In genomic region chr2:235857613-235858012, GRCh38 we compare ENCODE assay signal across 17 cellular contexts.
DNase-seq lines count a peak whose midpoint lies in the region; ATAC-seq and TF ChIP-seq lines count a peak whose summit lies in the region.
"Had no signal": no experiment of that assay in that cellular context is flagged by ENCODE, and none has a peak within 500 bp of the region (broad histone marks: within the 10 kb centered on the region; RNA-seq: fewer than 3 reads in every experiment).

No MANE protein-coding gene starts in this region.

- H3F3A ChIP-seq in smooth muscle cell (ENCODE audit: low read depth) = no peaks in the 10 kb centered on the region

- WGBS in smooth muscle cell (ENCODE audit: low lambda C conversion rate) = 87% methylated on average over 4 of the region's 4 CpGs

- H3K4me2 ChIP-seq in smooth muscle cell = no peak overlapping the region
- H3K4me2 ChIP-seq: A549, BLaER1 had no signal

- no peaks in the 10 kb centered on the region for H3K9me3 ChIP-seq in smooth muscle cell (replicated peaks; ENCODE audit: low read depth)
- H3K9me3 ChIP-seq: A549, BLaER1, Caco-2 had no signal

- no peaks in the 10 kb centered on the region for H3K27me3 ChIP-seq in smooth muscle cell (ENCODE audit: low read depth)
- H3K27me3 ChIP-seq: BLaER1 had no signal

- H3K4me1 ChIP-seq in smooth muscle cell (ENCODE audit: low read depth) = peaks cover 6% of the 10 kb centered on the region
- H3K4me1 ChIP-seq: A549, BLaER1, Caco-2 had no signal

- TF ChIP-seq CTCF in fibroblast of the aortic adventitia (IDR thresholded peaks at IDR 0.05; ENCODE audit: insufficient read depth, low read length) = no peak
- no peak for TF ChIP-seq CTCF in smooth muscle cell (IDR thresholded peaks at IDR 0.05; ENCODE audit: borderline replicate concordance, insufficient read depth, poor library complexity, severe bottlenecking)

- H2AFZ ChIP-seq in smooth muscle cell (ENCODE audit: low read depth) = no peak overlapping the region
- H2AFZ ChIP-seq: GM23248 had no signal

- H4K20me1 ChIP-seq in smooth muscle cell (ENCODE audit: low read depth) = peaks cover 3% of the 10 kb centered on the region

- H3K79me2 ChIP-seq in smooth muscle cell (ENCODE audit: low read depth) = no peaks in the 10 kb centered on the region

- H3K27ac ChIP-seq in caudate nucleus (ENCODE audit: low read depth, low read length) = peak overlapping the region; percentile 9
- H3K27ac ChIP-seq in smooth muscle cell (ENCODE audit: low read depth) = no peak overlapping the region
- H3K27ac ChIP-seq: A549, BLaER1, GM23248 had no signal

- DNase-seq in GM04503 (ENCODE audit: low read depth) = peak; percentile 6
- DNase-seq in caudate nucleus (lab: John Stamatoyannopoulos, UW) = peak in 1 of 61 donors; percentile 49
- DNase-seq in fibroblast of the aortic adventitia (ENCODE audit: low read depth) = peak; percentile 16
- DNase-seq in sciatic nerve (ENCODE audit: low spot score) = peak; percentile 8
- no peak for DNase-seq in smooth muscle cell (lab: John Stamatoyannopoulos, UW; ENCODE audit: unreplicated experiment)
- DNase-seq in effector CD8-positive, alpha-beta T cell (lab: John Stamatoyannopoulos, UW) = no peak
- no peak for DNase-seq in KG1 (lab: John Stamatoyannopoulos, UW)
- DNase-seq in NOMO-1 treated with DMSO at 0.1 percent for 48 hours (lab: John Stamatoyannopoulos, UW; ENCODE audit: unreplicated experiment) = no peak
- DNase-seq: AML-193; Caco-2; CD8-positive, alpha-beta memory T cell; DND-41; GF-D8; GM23248 had no signal

- intact Hi-C loops in sciatic nerve (cut with DNase I) = no loop called here

- no peaks in the 10 kb centered on the region for H3K36me3 ChIP-seq in smooth muscle cell (ENCODE audit: low read depth)

- peak; percentile 31 for ATAC-seq in sciatic nerve
- ATAC-seq: A549, HCT116 had no signal

- H3K9ac ChIP-seq in smooth muscle cell (ENCODE audit: low read depth) = no peak overlapping the region
- H3K9ac ChIP-seq: BLaER1, GM23248 had no signal

- no peak overlapping the region for H3K4me3 ChIP-seq in fibroblast of the aortic adventitia (ENCODE audit: low read depth, low read length)
- H3K4me3 ChIP-seq in smooth muscle cell = no peak overlapping the region
- H3K4me3 ChIP-seq: A549, BLaER1, GM23248 had no signal

Comparison
In these comparisons a context has a peak if more than half of its experiments do, and no peak if none do; other contexts are left out.
1. DNase-seq: peak in GM04503 (single experiment), fibroblast of the aortic adventitia (single experiment) and sciatic nerve (single experiment); none in smooth muscle cell (single experiment), effector CD8-positive, alpha-beta T cell (single experiment), KG1 (single experiment) and NOMO-1 treated with DMSO at 0.1 percent for 48 hours (single experiment).